25 cellular contexts compared by ENCODE assay signal in genomic region chr2:183014005-183014404, GRCh38.
"Had no signal": no experiment of that assay in that cellular context is flagged by ENCODE, and none has a peak within 500 bp of the region (broad histone marks: within the 10 kb centered on the region; RNA-seq: fewer than 3 reads in every experiment).

No MANE protein-coding gene starts in this region.

- ATAC-seq: gastrocnemius medialis; left cardiac atrium; left lung; mucosa of descending colon; natural killer cell treated with Interleukin-12 subunit alpha and Interleukin-12 subunit beta and Interleukin-15 and Interleukin-18, amount 100 ng/mL, for 72 hours; pancreas; sciatic nerve; stimulated activated memory B cell treated with anti-CD40 and anti-IgM and Interleukin-4, amounts not matched to agents 10 μg/mL and 1 μg/mL and 100 μg/mL, for 72 hours; stimulated activated naive CD8-positive, alpha-beta T cell treated with anti-CD3 and anti-CD28 coated beads, Interleukin-15, Interleukin-2, amounts not matched to agents 100 U/mL and 50 U/mL, for 24 hours had no signal

- H3K27ac Mint-ChIP-seq: dendritic cell treated with granulocyte-macrophage colony-stimulating factor and Interleukin-4, amounts not matched to agents 40 ng/mL and 50 ng/mL, for 4 days; mesothelial cell of epicardium; naive B cell; natural killer cell treated with Interleukin-12 subunit alpha and Interleukin-12 subunit beta and Interleukin-15 and Interleukin-18, amount 100 ng/mL, for 72 hours; stimulated activated memory B cell treated with anti-CD40 and anti-IgM and Interleukin-4, amounts not matched to agents 10 μg/mL and 1 μg/mL and 100 μg/mL, for 72 hours had no signal

- H3K36me3 ChIP-seq: colonic mucosa, esophagus muscularis mucosa, gastrocnemius medialis, left lung, neutrophil, pancreas, right atrium auricular region, upper lobe of left lung had no signal

- H3K4me3 ChIP-seq: colonic mucosa, esophagus muscularis mucosa, gastrocnemius medialis, left lung, mucosa of descending colon, pancreas, right atrium auricular region, testis, tibial nerve, upper lobe of left lung had no signal

- H3K36me3 Mint-ChIP-seq: natural killer cell treated with Interleukin-12 subunit alpha and Interleukin-12 subunit beta and Interleukin-15 and Interleukin-18, amount 100 ng/mL, for 72 hours; stimulated activated memory B cell treated with anti-CD40 and anti-IgM and Interleukin-4, amounts not matched to agents 10 μg/mL and 1 μg/mL and 100 μg/mL, for 72 hours had no signal

- DNase-seq: colonic mucosa; effector CD8-positive, alpha-beta T cell; gastrocnemius medialis; head of caudate nucleus; left cardiac atrium; left lung; mesenchymal stem cell; mucosa of descending colon; naive B cell; pancreas; stimulated activated CD4-positive, alpha-beta T cell treated with anti-CD3 and anti-CD28 coated beads, Interleukin-4, amount 100 ng/mL, for 4 hours; stimulated activated naive CD8-positive, alpha-beta T cell treated with anti-CD3 and anti-CD28 coated beads, Interleukin-15, Interleukin-2, amounts not matched to agents 100 U/mL and 50 U/mL, for 24 hours; substantia nigra; testis; upper lobe of left lung had no signal

- H3K27me3 ChIP-seq: colonic mucosa, esophagus muscularis mucosa, gastrocnemius medialis, left lung, pancreas, right atrium auricular region, testis, tibial nerve, upper lobe of left lung had no signal

- H3K4me1 Mint-ChIP-seq: naive B cell; stimulated activated memory B cell treated with anti-CD40 and anti-IgM and Interleukin-4, amounts not matched to agents 10 μg/mL and 1 μg/mL and 100 μg/mL, for 72 hours had no signal

- H3K27ac ChIP-seq: colonic mucosa, esophagus muscularis mucosa, left lung, neutrophil, pancreas, right atrium auricular region, testis, tibial nerve, upper lobe of left lung had no signal

- H3K4me1 ChIP-seq: colonic mucosa, left lung had no signal

- H3K9me3 ChIP-seq: colonic mucosa, esophagus muscularis mucosa, gastrocnemius medialis, left lung, mucosa of descending colon, neutrophil, pancreas, right atrium auricular region, testis, tibial nerve, upper lobe of left lung had no signal

- H3K4me3 Mint-ChIP-seq: dendritic cell treated with granulocyte-macrophage colony-stimulating factor and Interleukin-4, amounts not matched to agents 40 ng/mL and 50 ng/mL, for 4 days; mesothelial cell of epicardium; naive B cell; natural killer cell treated with Interleukin-12 subunit alpha and Interleukin-12 subunit beta and Interleukin-15 and Interleukin-18, amount 100 ng/mL, for 72 hours; neural crest cell; stimulated activated memory B cell treated with anti-CD40 and anti-IgM and Interleukin-4, amounts not matched to agents 10 μg/mL and 1 μg/mL and 100 μg/mL, for 72 hours had no signal

- H3K9me3 Mint-ChIP-seq: dendritic cell treated with granulocyte-macrophage colony-stimulating factor and Interleukin-4, amounts not matched to agents 40 ng/mL and 50 ng/mL, for 4 days; mesothelial cell of epicardium; naive B cell; natural killer cell treated with Interleukin-12 subunit alpha and Interleukin-12 subunit beta and Interleukin-15 and Interleukin-18, amount 100 ng/mL, for 72 hours; neural crest cell; stimulated activated memory B cell treated with anti-CD40 and anti-IgM and Interleukin-4, amounts not matched to agents 10 μg/mL and 1 μg/mL and 100 μg/mL, for 72 hours had no signal
